In the genomic region with DNA sequence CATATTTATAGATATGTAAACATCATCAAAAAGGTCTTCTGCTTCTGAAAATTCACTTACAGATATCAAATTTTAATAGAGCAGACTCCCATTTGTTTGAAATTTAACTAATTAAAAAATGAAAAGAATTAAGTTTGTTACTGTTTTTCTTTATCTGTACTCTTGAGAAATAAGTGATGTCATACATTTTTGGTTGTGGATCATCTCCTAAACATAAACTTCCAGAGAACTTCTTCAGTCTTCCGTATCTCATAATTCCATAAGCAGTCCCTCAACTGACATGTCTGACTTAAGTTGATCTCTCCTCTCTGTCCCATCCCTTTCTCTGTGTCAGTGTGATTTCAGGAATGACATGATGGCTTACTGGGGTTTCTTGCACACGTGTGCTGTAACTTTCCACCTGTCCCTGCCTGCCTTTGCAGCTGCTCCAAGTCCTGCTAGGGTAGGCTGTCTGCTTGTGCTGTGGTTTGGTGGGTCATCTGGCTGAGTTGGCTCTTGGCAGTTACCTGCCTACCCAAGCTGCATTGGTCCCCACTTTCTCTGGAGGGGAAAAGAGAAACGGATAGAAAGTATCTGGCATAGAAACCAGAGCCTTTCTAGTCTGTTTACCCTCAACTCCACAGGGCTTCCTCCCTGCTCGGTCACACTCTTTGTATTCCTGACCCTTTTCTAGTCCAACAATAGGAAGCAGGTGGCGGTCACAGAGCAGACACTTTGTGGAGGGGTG, we compare ENCODE assay signal across 15 cellular contexts.
DNase-seq lines count a peak whose midpoint lies in the region; ATAC-seq and TF ChIP-seq lines count a peak whose summit lies in the region.
"Had no signal": no experiment of that assay in that cellular context is flagged by ENCODE, and none has a peak within 500 bp of the region (broad histone marks: within the 10 kb centered on the region; RNA-seq: fewer than 3 reads in every experiment).

No MANE protein-coding gene starts in this region.

- peak overlapping the region; percentile 82 for H3K27ac Mint-ChIP-seq in endothelial cell (ENCODE audit: unreplicated experiment)
- no peak overlapping the region for H3K27ac Mint-ChIP-seq in activated T-helper 17 cell treated with anti-CD3 and anti-CD28 coated beads, Interleukin-2, amount 50 U/mL, for 72 hours
- H3K27ac Mint-ChIP-seq in CD8-positive, alpha-beta T cell = no peak overlapping the region
- H3K27ac Mint-ChIP-seq: activated T-cell treated with anti-CD3 and anti-CD28 coated beads, Interleukin-2, amount 50 U/mL, for 24 hours; stimulated activated effector memory CD8-positive, alpha-beta T cell treated with anti-CD3 and anti-CD28 coated beads, Interleukin-12 subunit alpha, Interleukin-12 subunit beta, amount 100 ng/mL, for 72 hours had no signal

- H3K36me3 Mint-ChIP-seq in endothelial cell (ENCODE audit: low read depth, unreplicated experiment) = peaks cover 8% of the 10 kb centered on the region
- no peaks in the 10 kb centered on the region for H3K36me3 Mint-ChIP-seq in activated T-helper 17 cell treated with anti-CD3 and anti-CD28 coated beads, Interleukin-2, amount 50 U/mL, for 72 hours (ENCODE audit: low read depth)
- peaks cover 13% of the 10 kb centered on the region for H3K36me3 Mint-ChIP-seq in CD8-positive, alpha-beta T cell
- H3K36me3 Mint-ChIP-seq: stimulated activated effector memory CD8-positive, alpha-beta T cell treated with anti-CD3 and anti-CD28 coated beads, Interleukin-12 subunit alpha, Interleukin-12 subunit beta, amount 100 ng/mL, for 72 hours had no signal

- no peak overlapping the region for H3K27ac ChIP-seq in CD8-positive, alpha-beta T cell (ENCODE audit: low read depth, low read length)
- H3K27ac ChIP-seq: SJSA1, skin epidermis, tibial nerve had no signal

- intact Hi-C loops in CD8-positive, alpha-beta T cell (cut with DNase I, micrococcal nuclease) = no loop called here
- intact Hi-C loops in sciatic nerve (cut with DNase I) = no loop called here

- no peak overlapping the region for H3K4me3 ChIP-seq in CD8-positive, alpha-beta T cell (ENCODE audit: low read depth, low read length)
- H3K4me3 ChIP-seq: mucosa of descending colon, SJSA1, skin epidermis, tibial nerve had no signal

- no peak for TF ChIP-seq CTCF in endothelial cell (IDR thresholded peaks at IDR 0.05; ENCODE audit: unreplicated experiment)
- TF ChIP-seq CTCF in CD8-positive, alpha-beta T cell (IDR thresholded peaks at IDR 0.05) = no peak

- POLR2A ChIA-PET in CD8-positive, alpha-beta T cell (lab: Charles Lee) = no interaction called here

- no peak for ATAC-seq in activated T-helper 17 cell treated with anti-CD3 and anti-CD28 coated beads, Interleukin-2, amount 50 U/mL, for 72 hours (replicated peaks)
- no peak for ATAC-seq in CD8-positive, alpha-beta T cell
- no peak for ATAC-seq in sciatic nerve
- no peak for ATAC-seq in HG02870 (IDR thresholded peaks at IDR 0.05; ENCODE audit: unreplicated experiment)
- ATAC-seq: mucosa of descending colon; stimulated activated effector memory CD8-positive, alpha-beta T cell treated with anti-CD3 and anti-CD28 coated beads, Interleukin-12 subunit alpha, Interleukin-12 subunit beta, amount 100 ng/mL, for 72 hours had no signal

- H3K36me3 ChIP-seq in CD8-positive, alpha-beta T cell (ENCODE audit: insufficient read depth, low read length) = no peaks in the 10 kb centered on the region
- H3K36me3 ChIP-seq: SJSA1 had no signal

- peaks cover 14% of the 10 kb centered on the region for H3K4me1 Mint-ChIP-seq in endothelial cell (ENCODE audit: unreplicated experiment)
- peaks cover 5% of the 10 kb centered on the region for H3K4me1 Mint-ChIP-seq in activated T-helper 17 cell treated with anti-CD3 and anti-CD28 coated beads, Interleukin-2, amount 50 U/mL, for 72 hours
- no peaks in the 10 kb centered on the region for H3K4me1 Mint-ChIP-seq in CD8-positive, alpha-beta T cell (ENCODE audit: low read depth)

- no peaks in the 10 kb centered on the region for H3K9me3 Mint-ChIP-seq in endothelial cell (ENCODE audit: unreplicated experiment)
- H3K9me3 Mint-ChIP-seq in activated T-helper 17 cell treated with anti-CD3 and anti-CD28 coated beads, Interleukin-2, amount 50 U/mL, for 72 hours = no peaks in the 10 kb centered on the region
- peaks cover 3% of the 10 kb centered on the region for H3K9me3 Mint-ChIP-seq in CD8-positive, alpha-beta T cell
- H3K9me3 Mint-ChIP-seq: stimulated activated effector memory CD8-positive, alpha-beta T cell treated with anti-CD3 and anti-CD28 coated beads, Interleukin-12 subunit alpha, Interleukin-12 subunit beta, amount 100 ng/mL, for 72 hours had no signal

- H3K4me1 ChIP-seq in CD8-positive, alpha-beta T cell (ENCODE audit: insufficient read depth, low read length) = no peaks in the 10 kb centered on the region
- H3K4me1 ChIP-seq: SJSA1, tibial nerve had no signal

- CTCF ChIA-PET in CD8-positive, alpha-beta T cell (lab: Charles Lee) = interaction anchor here (0.6 kb wide), 1 partner anchor 9 kb away, joined by 3 read pairs; no protein-coding TSS in a partner anchor

- no peaks in the 10 kb centered on the region for H3K27me3 ChIP-seq in CD8-positive, alpha-beta T cell (ENCODE audit: insufficient read depth, low read length)
- H3K27me3 ChIP-seq: SJSA1, tibial nerve had no signal

- H3K27me3 Mint-ChIP-seq in endothelial cell (ENCODE audit: unreplicated experiment) = peaks cover 10% of the 10 kb centered on the region
- H3K27me3 Mint-ChIP-seq in activated T-helper 17 cell treated with anti-CD3 and anti-CD28 coated beads, Interleukin-2, amount 50 U/mL, for 72 hours = no peaks in the 10 kb centered on the region
- no peaks in the 10 kb centered on the region for H3K27me3 Mint-ChIP-seq in CD8-positive, alpha-beta T cell (ENCODE audit: low read depth)
- H3K27me3 Mint-ChIP-seq: activated T-cell treated with anti-CD3 and anti-CD28 coated beads, Interleukin-2, amount 50 U/mL, for 24 hours had no signal

- no peak overlapping the region for H3K4me3 Mint-ChIP-seq in endothelial cell (ENCODE audit: unreplicated experiment)
- no peak overlapping the region for H3K4me3 Mint-ChIP-seq in activated T-helper 17 cell treated with anti-CD3 and anti-CD28 coated beads, Interleukin-2, amount 50 U/mL, for 72 hours
- H3K4me3 Mint-ChIP-seq in CD8-positive, alpha-beta T cell = no peak overlapping the region
- H3K4me3 Mint-ChIP-seq: activated T-cell treated with anti-CD3 and anti-CD28 coated beads, Interleukin-2, amount 50 U/mL, for 24 hours; stimulated activated effector memory CD8-positive, alpha-beta T cell treated with anti-CD3 and anti-CD28 coated beads, Interleukin-12 subunit alpha, Interleukin-12 subunit beta, amount 100 ng/mL, for 72 hours had no signal

- no peaks in the 10 kb centered on the region for H3K9me3 ChIP-seq in CD8-positive, alpha-beta T cell (ENCODE audit: low read length)
- H3K9me3 ChIP-seq: SJSA1 had no signal

- DNase-seq in COLO668 (lab: John Stamatoyannopoulos, UW; ENCODE audit: unreplicated experiment) (peak; percentile 86), LHCN-M2 (ENCODE audit: low read depth) (peak; percentile 55), NCI-H748 (lab: John Stamatoyannopoulos, UW; ENCODE audit: unreplicated experiment) (peak; percentile 93), endothelial cell (ENCODE audit: low spot score) (no peak), sciatic nerve (ENCODE audit: low spot score) (no peak)
- DNase-seq in CD8-positive, alpha-beta T cell = no peak
- DNase-seq: activated CD4-positive, alpha-beta T cell treated with anti-CD3 and anti-CD28 coated beads, Interleukin-2, amount 50 U/mL, for 1 hour; activated T-cell treated with anti-CD3 and anti-CD28 coated beads, Interleukin-2, amount 50 U/mL, for 24 hours; mucosa of descending colon had no signal

Comparison
In these comparisons a context has a peak if more than half of its experiments do, and no peak if none do; other contexts are left out.
1. DNase-seq: peak in COLO668 (single experiment), LHCN-M2 (single experiment) and NCI-H748 (single experiment); none in endothelial cell (single experiment), CD8-positive, alpha-beta T cell (0 of 7) and sciatic nerve (single experiment).